ENCODE assay signal across 8 cellular contexts in genomic region chr17:27569257-27569722, GRCh38.
DNase-seq lines count a peak whose midpoint lies in the region; ATAC-seq and TF ChIP-seq lines count a peak whose summit lies in the region.
"Had no signal": no experiment of that assay in that cellular context is flagged by ENCODE, and none has a peak within 500 bp of the region (broad histone marks: within the 10 kb centered on the region; RNA-seq: fewer than 3 reads in every experiment).

No MANE protein-coding gene starts in this region.

- H3K18ac ChIP-seq in mesenchymal stem cell (ENCODE audit: low read depth in 1 of 2, low read length in 2 of 2), result peak overlapping the region in 1 of 2 experiments; percentile 45

- no peaks in the 10 kb centered on the region for H3K9me3 Mint-ChIP-seq in activated CD8-positive, alpha-beta T cell treated with anti-CD3 and anti-CD28 coated beads, Interleukin-2, amount 10 ng/mL, durations not matched to agents 7 days and 5 days (ENCODE audit: insufficient read depth)

- H3K27me3 Mint-ChIP-seq in activated CD8-positive, alpha-beta T cell treated with anti-CD3 and anti-CD28 coated beads, Interleukin-2, amount 10 ng/mL, durations not matched to agents 7 days and 5 days (ENCODE audit: low read depth), result no peaks in the 10 kb centered on the region

- ATAC-seq in activated CD8-positive, alpha-beta T cell treated with anti-CD3 and anti-CD28 coated beads, Interleukin-2, amount 10 ng/mL, durations not matched to agents 7 days and 5 days, result peak; percentile 74

- peaks cover 58% of the 10 kb centered on the region for H3K79me1 ChIP-seq in mesenchymal stem cell (replicated peaks; ENCODE audit: low read length, poor library complexity, severe bottlenecking)

- H2BK15ac ChIP-seq in mesenchymal stem cell (ENCODE audit: low read depth, poor library complexity, severe bottlenecking), result no peak overlapping the region

- no peaks in the 10 kb centered on the region for H3K9me3 ChIP-seq in fibroblast of lung (ENCODE audit: control insufficient read depth, insufficient read depth, low read depth, low read length)
- no peaks in the 10 kb centered on the region for H3K9me3 ChIP-seq in skeletal muscle tissue (ENCODE audit: control insufficient read depth in 3 of 3, low read length in 3 of 3)
- no peaks in the 10 kb centered on the region for H3K9me3 ChIP-seq in mesenchymal stem cell (ENCODE audit: control insufficient read depth, low read length)
- H3K9me3 ChIP-seq: thoracic aorta had no signal

- H3K27me3 ChIP-seq in fibroblast of lung (ENCODE audit: control insufficient read depth, insufficient read depth, low read length), result no peaks in the 10 kb centered on the region
- no peaks in the 10 kb centered on the region for H3K27me3 ChIP-seq in skeletal muscle tissue (ENCODE audit: control insufficient read depth in 3 of 3, insufficient read depth in 3 of 3, low read length in 3 of 3)
- no peaks in the 10 kb centered on the region for H3K27me3 ChIP-seq in mesenchymal stem cell (ENCODE audit: control insufficient read depth in 1 of 2, insufficient read depth in 1 of 2, low read length in 2 of 2)

- TF ChIP-seq CTCF in GM13976 (IDR thresholded peaks at IDR 0.05; ENCODE audit: borderline replicate concordance, control extremely low read depth, extremely low read depth, insufficient read depth, missing control alignments) (peak; percentile 73), fibroblast of lung (conservative IDR thresholded peaks at IDR 0.05 in 1 of 2, IDR thresholded peaks at IDR 0.05 in 1 of 2; ENCODE audit: low read depth in 1 of 2, low read length in 2 of 2) (peak; percentile 50 to 70)

- H4K91ac ChIP-seq in mesenchymal stem cell (ENCODE audit: low read length), result no peak overlapping the region

- no peak overlapping the region for H3K4ac ChIP-seq in mesenchymal stem cell (ENCODE audit: low read depth in 1 of 2, low read length in 2 of 2)

- H3K9ac ChIP-seq in fibroblast of lung (ENCODE audit: insufficient read depth, low read length) (no peak overlapping the region), skeletal muscle tissue (ENCODE audit: low read depth in 1 of 3, low read length in 3 of 3) (peak overlapping the region in 2 of 3 donors; percentile 64 to 80), mesenchymal stem cell (ENCODE audit: low read length) (no peak overlapping the region)

- H3K27ac Mint-ChIP-seq in activated CD8-positive, alpha-beta T cell treated with anti-CD3 and anti-CD28 coated beads, Interleukin-2, amount 10 ng/mL, durations not matched to agents 7 days and 5 days, result peak overlapping the region; percentile 63

- no peak overlapping the region for H2BK5ac ChIP-seq in mesenchymal stem cell (ENCODE audit: low read depth, low read length, poor library complexity, severe bottlenecking)

- H2AK5ac ChIP-seq in mesenchymal stem cell (ENCODE audit: low read length, severe bottlenecking), result no peak overlapping the region

- H4K8ac ChIP-seq in mesenchymal stem cell (ENCODE audit: low read length), result no peak overlapping the region

- H3K79me2 ChIP-seq in fibroblast of lung (ENCODE audit: control insufficient read depth, insufficient read depth, low read length), result no peaks in the 10 kb centered on the region

- H3K4me1 ChIP-seq in fibroblast of lung (ENCODE audit: control insufficient read depth, extremely low read depth, insufficient read depth, low read length) (no peaks in the 10 kb centered on the region), skeletal muscle tissue (ENCODE audit: control insufficient read depth in 3 of 3, insufficient read depth in 3 of 3, low read length in 3 of 3) (peaks cover 67 to 75% (median 75%) of the 10 kb centered on the region in 3 donors), mesenchymal stem cell (ENCODE audit: control insufficient read depth, insufficient read depth, low read depth, low read length) (peaks cover 25% of the 10 kb centered on the region)

- in situ Hi-C loops in GM13976 (cut with MboI; ENCODE audit: low sequenced_read_pairs, unreplicated experiment), result no loop called here

- no peak overlapping the region for H2BK12ac ChIP-seq in mesenchymal stem cell (ENCODE audit: low read length in 2 of 2)

- H3K4me3 ChIP-seq in fibroblast of lung (replicated peaks in 1 of 4; ENCODE audit: control extremely low read depth in 1 of 4, insufficient read depth in 1 of 4, low read depth in 3 of 4, low read length in 4 of 4) (no peak overlapping the region), skeletal muscle tissue (ENCODE audit: low read length in 3 of 3) (no peak overlapping the region), mesenchymal stem cell (ENCODE audit: insufficient read depth in 1 of 2, low read depth in 1 of 2, low read length in 2 of 2) (no peak overlapping the region)
- H3K4me3 ChIP-seq: thoracic aorta had no signal

- H4K20me1 ChIP-seq in fibroblast of lung (ENCODE audit: control insufficient read depth, extremely low read depth, insufficient read depth, low read length), result no peaks in the 10 kb centered on the region

- H3K36me3 Mint-ChIP-seq in activated CD8-positive, alpha-beta T cell treated with anti-CD3 and anti-CD28 coated beads, Interleukin-2, amount 10 ng/mL, durations not matched to agents 7 days and 5 days (ENCODE audit: low read depth), result peaks cover 14% of the 10 kb centered on the region

- H2BK120ac ChIP-seq in mesenchymal stem cell (ENCODE audit: low read depth, low read length), result no peak overlapping the region

- peak; percentile 45 for TF ChIP-seq RAD21 in Ishikawa (IDR thresholded peaks at IDR 0.05; ENCODE audit: low read depth)

- H3K27ac ChIP-seq in fibroblast of lung (ENCODE audit: insufficient read depth, low read length) (no peak overlapping the region), skeletal muscle tissue (ENCODE audit: low read depth, low read length) (peak overlapping the region; percentile 97), mesenchymal stem cell (ENCODE audit: low read length, poor library complexity, severe bottlenecking) (no peak overlapping the region)
- H3K27ac ChIP-seq: thoracic aorta had no signal

- no peak overlapping the region for H3K14ac ChIP-seq in mesenchymal stem cell (ENCODE audit: low read length in 2 of 2)

- WGBS in mesenchymal stem cell, result 76% methylated on average over 6 of the region's 6 CpGs

- DNase-seq in GM13976 (ENCODE audit: low spot score), result peak; percentile 79
- DNase-seq in activated CD8-positive, alpha-beta T cell treated with anti-CD3 and anti-CD28 coated beads, Interleukin-2, amount 10 ng/mL, durations not matched to agents 7 days and 5 days, result peak; percentile 71
- DNase-seq in fibroblast of lung (ENCODE audit: low read depth in 2 of 2), result peak in 1 of 2 donors; percentile 35
- DNase-seq in amniotic stem cell (lab: John Stamatoyannopoulos, UW), result no peak
- DNase-seq in mesenchymal stem cell, result no peak

- H3K4me1 Mint-ChIP-seq in activated CD8-positive, alpha-beta T cell treated with anti-CD3 and anti-CD28 coated beads, Interleukin-2, amount 10 ng/mL, durations not matched to agents 7 days and 5 days (ENCODE audit: low read depth), result peaks cover 73% of the 10 kb centered on the region

- H3K4me3 Mint-ChIP-seq in activated CD8-positive, alpha-beta T cell treated with anti-CD3 and anti-CD28 coated beads, Interleukin-2, amount 10 ng/mL, durations not matched to agents 7 days and 5 days, result no peak overlapping the region

- no peak for TF ChIP-seq EP300 in Ishikawa (IDR thresholded peaks at IDR 0.05; ENCODE audit: borderline replicate concordance)

- H3K36me3 ChIP-seq in fibroblast of lung (ENCODE audit: control insufficient read depth, insufficient read depth, low read length) (no peaks in the 10 kb centered on the region), skeletal muscle tissue (ENCODE audit: control insufficient read depth in 3 of 3, insufficient read depth in 3 of 3, low read length in 3 of 3) (no peaks in the 10 kb centered on the region), mesenchymal stem cell (ENCODE audit: control insufficient read depth in 1 of 2, insufficient read depth in 2 of 2, low read depth in 1 of 2, low read length in 2 of 2) (peaks cover 0 to 7% of the 10 kb centered on the region in 2 experiments)
- H3K36me3 ChIP-seq: thoracic aorta had no signal

- POLR2A ChIA-PET in activated CD8-positive, alpha-beta T cell treated with anti-CD3 and anti-CD28 coated beads, Interleukin-2, amount 10 ng/mL, durations not matched to agents 7 days and 5 days (lab: Charles Lee), result interaction anchor here (0.7 kb wide), 1 partner anchor 47 kb away, joined by 3 read pairs; no protein-coding TSS in a partner anchor

- no peak overlapping the region for H3K23ac ChIP-seq in mesenchymal stem cell (ENCODE audit: low read length in 2 of 2)

- CTCF ChIA-PET in activated CD8-positive, alpha-beta T cell treated with anti-CD3 and anti-CD28 coated beads, Interleukin-2, amount 10 ng/mL, durations not matched to agents 7 days and 5 days (lab: Charles Lee), result interaction anchor here (0.9 to 7.3 kb wide), 8 partner anchors 9 to 111 kb away, joined by 3 to 78 read pairs (median 4); no protein-coding TSS in a partner anchor

- H2AFZ ChIP-seq in fibroblast of lung (ENCODE audit: low read length) (no peak overlapping the region), mesenchymal stem cell (ENCODE audit: low read depth, low read length) (no peak overlapping the region)

- H3K4me2 ChIP-seq in fibroblast of lung (ENCODE audit: extremely low read depth, insufficient read depth, low read length), result no peak overlapping the region
- no peak overlapping the region for H3K4me2 ChIP-seq in mesenchymal stem cell (ENCODE audit: low read length, poor library complexity, severe bottlenecking)

TF ChIP-seq in Ishikawa, 13 proteins besides CTCF, POLR2A, EP300 and RAD21:
- TF ChIP-seq EGR1 (IDR thresholded peaks at IDR 0.05), result no peak
- TF ChIP-seq FOXM1 (IDR thresholded peaks at IDR 0.05; ENCODE audit: borderline replicate concordance, low read depth), result no peak
- no peak for TF ChIP-seq TCF12 (IDR thresholded peaks at IDR 0.05; ENCODE audit: low read depth)
- TF ChIP-seq USF1 (IDR thresholded peaks at IDR 0.05), result no peak
- TF ChIP-seq ZBTB7A (IDR thresholded peaks at IDR 0.05; ENCODE audit: low read depth), result no peak
- no peak for TF ChIP-seq CREB1 (IDR thresholded peaks at IDR 0.05; ENCODE audit: low read depth)
- no peak for TF ChIP-seq YY1 (IDR thresholded peaks at IDR 0.05; ENCODE audit: low read depth)
TF ChIP-seq in Ishikawa: peak in this region for 0.

Comparison
In these comparisons a context has a peak if more than half of its experiments do, and no peak if none do; other contexts are left out.
1. DNase-seq: peak in GM13976 (single experiment) and activated CD8-positive, alpha-beta T cell treated with anti-CD3 and anti-CD28 coated beads, Interleukin-2, amount 10 ng/mL, durations not matched to agents 7 days and 5 days (single experiment); none in amniotic stem cell (single experiment) and mesenchymal stem cell (single experiment).
2. H3K9ac ChIP-seq: peak in skeletal muscle tissue (2 of 3); none in fibroblast of lung (single experiment) and mesenchymal stem cell (single experiment).